14 cellular contexts compared by ENCODE assay signal in genomic region chr10:78904196-78904595, GRCh38.
"Had no signal": no experiment of that assay in that cellular context is flagged by ENCODE, and none has a peak within 500 bp of the region (broad histone marks: within the 10 kb centered on the region; RNA-seq: fewer than 3 reads in every experiment).

No MANE protein-coding gene starts in this region.

- H3K27ac ChIP-seq: SJCRH30, transverse colon had no signal

- H3K9me3 ChIP-seq: SJCRH30, transverse colon had no signal

- H3K27me3 Mint-ChIP-seq: activated naive CD4-positive, alpha-beta T cell treated with anti-CD3 and anti-CD28 coated beads, Interleukin-2, amount 50 U/mL, for 24 hours; brain; natural killer cell treated with Interleukin-12 subunit alpha and Interleukin-12 subunit beta and Interleukin-15 and Interleukin-18, amount 100 ng/mL, for 72 hours had no signal

- DNase-seq: activated CD4-positive, alpha-beta T cell treated with anti-CD3 and anti-CD28 coated beads for 1 hour; activated CD4-positive, alpha-beta T cell treated with anti-CD3 and anti-CD28 coated beads, Interleukin-2, amount 50 U/mL, for 48 hours; amniotic stem cell; dermis blood vessel endothelial cell; hippocampal formation; occipital lobe; SJCRH30; SW 1271; transverse colon had no signal

- H3K36me3 Mint-ChIP-seq: activated naive CD4-positive, alpha-beta T cell treated with anti-CD3 and anti-CD28 coated beads, Interleukin-2, amount 50 U/mL, for 24 hours; brain; natural killer cell treated with Interleukin-12 subunit alpha and Interleukin-12 subunit beta and Interleukin-15 and Interleukin-18, amount 100 ng/mL, for 72 hours had no signal

- H3K9me3 Mint-ChIP-seq: activated naive CD4-positive, alpha-beta T cell treated with anti-CD3 and anti-CD28 coated beads, Interleukin-2, amount 50 U/mL, for 24 hours; brain; natural killer cell treated with Interleukin-12 subunit alpha and Interleukin-12 subunit beta and Interleukin-15 and Interleukin-18, amount 100 ng/mL, for 72 hours; T-helper 2 cell treated with Interferon-gamma antibody and Interleukin-4, amounts not matched to agents 5 μg/mL and 100 μg/mL, for 36 hours had no signal

- H3K27ac Mint-ChIP-seq: activated naive CD4-positive, alpha-beta T cell treated with anti-CD3 and anti-CD28 coated beads, Interleukin-2, amount 50 U/mL, for 24 hours; natural killer cell treated with Interleukin-12 subunit alpha and Interleukin-12 subunit beta and Interleukin-15 and Interleukin-18, amount 100 ng/mL, for 72 hours; T-helper 2 cell treated with Interferon-gamma antibody and Interleukin-4, amounts not matched to agents 5 μg/mL and 100 μg/mL, for 36 hours had no signal

- H3K36me3 ChIP-seq: SJCRH30, transverse colon had no signal

- H3K27me3 ChIP-seq: SJCRH30, transverse colon had no signal

- ATAC-seq: esophagus mucosa; natural killer cell treated with Interleukin-12 subunit alpha and Interleukin-12 subunit beta and Interleukin-15 and Interleukin-18, amount 100 ng/mL, for 72 hours had no signal

- H3K4me1 ChIP-seq: SJCRH30 had no signal

- H3K4me3 ChIP-seq: SJCRH30, transverse colon had no signal

- H3K4me3 Mint-ChIP-seq: activated naive CD4-positive, alpha-beta T cell treated with anti-CD3 and anti-CD28 coated beads, Interleukin-2, amount 50 U/mL, for 24 hours; brain; natural killer cell treated with Interleukin-12 subunit alpha and Interleukin-12 subunit beta and Interleukin-15 and Interleukin-18, amount 100 ng/mL, for 72 hours; T-helper 2 cell treated with Interferon-gamma antibody and Interleukin-4, amounts not matched to agents 5 μg/mL and 100 μg/mL, for 36 hours had no signal

- H3K4me1 Mint-ChIP-seq: activated naive CD4-positive, alpha-beta T cell treated with anti-CD3 and anti-CD28 coated beads, Interleukin-2, amount 50 U/mL, for 24 hours had no signal
